ENCODE assay signal across 9 cellular contexts in genomic region chr20:45823949-45824835, GRCh38. TPM values are rescaled to one million over a fixed set of nuclear protein-coding genes. Genes with fewer than 3 reads are reported as not detected.
DNase-seq lines count a peak whose midpoint lies in the region; ATAC-seq and TF ChIP-seq lines count a peak whose summit lies in the region.
"Had no signal": no experiment of that assay in that cellular context is flagged by ENCODE, and none has a peak within 500 bp of the region (broad histone marks: within the 10 kb centered on the region; RNA-seq: fewer than 3 reads in every experiment).

No MANE protein-coding gene starts in this region.

- H3K9me3 ChIP-seq in cardiac muscle cell (ENCODE audit: low read depth): no peaks in the 10 kb centered on the region

- peak; percentile 41 for ATAC-seq in sciatic nerve
- ATAC-seq in HG03045 (IDR thresholded peaks at IDR 0.05; ENCODE audit: unreplicated experiment): no peak

- TF ChIP-seq POLR2A in lower leg skin (IDR thresholded peaks at IDR 0.05): no peak

- no peaks in the 10 kb centered on the region for H3K36me3 ChIP-seq in cardiac muscle cell

- no peak overlapping the region for H3K4me3 ChIP-seq in cardiac muscle cell
- no peak overlapping the region for H3K4me3 ChIP-seq in lower leg skin (ENCODE audit: low read depth, poor library complexity, severe bottlenecking)
- H3K4me3 ChIP-seq: SK-N-MC had no signal

- WGBS in lower leg skin, 2 donors: 18 to 28% methylated on average over 46 to 57 of the region's 57 CpGs

- peak; percentile 53 for TF ChIP-seq CTCF in cardiac muscle cell (IDR thresholded peaks at IDR 0.05; ENCODE audit: low read depth, low read length)
- no peak for TF ChIP-seq CTCF in lower leg skin (IDR thresholded peaks at IDR 0.05)

- no peaks in the 10 kb centered on the region for H3K27me3 ChIP-seq in cardiac muscle cell

- intact Hi-C loops in sciatic nerve (cut with DNase I) (loop anchor here (10.0 kb wide), 1 partner anchor 691 kb away; the partner anchor contains the start of gene ZNF334), lower leg skin (cut with DNase I; ENCODE audit: low total_unique reads) (no loop called here)

- H3K27ac ChIP-seq in cardiac muscle cell: peak overlapping the region; percentile 95
- H3K27ac ChIP-seq: SK-N-MC had no signal

- peaks cover 42% of the 10 kb centered on the region for H3K4me1 ChIP-seq in cardiac muscle cell (ENCODE audit: low read depth)

- DNase-seq in ELR (ENCODE audit: low read depth) (peak; percentile 60), NOMO-1 treated with DMSO at 0.1 percent for 48 hours (lab: John Stamatoyannopoulos, UW; ENCODE audit: unreplicated experiment) (peak; percentile 48), cardiac muscle cell (ENCODE audit: low read depth in 1 of 2, low spot score in 1 of 2) (peak; percentile 52 to 57), sciatic nerve (ENCODE audit: low spot score) (peak; percentile 63), dedifferentiated amniotic fluid mesenchymal stem cell (ENCODE audit: extremely low spot score) (no peak), lower leg skin (ENCODE audit: low spot score in 2 of 2) (no peak)
- peak; percentile 82 for DNase-seq in activated effector memory CD4-positive, alpha-beta T cell treated with anti-CD3 and anti-CD28 coated beads, Interleukin-2, amount 50 U/mL, for 16 hours

RNA-seq across cellular contexts. Expression of gene TNNC2, which starts 2.9 kb away (rescaled TPM):
- total RNA-seq in cardiac muscle cell: 27.9 and 36.0 TPM in 2 replicates
- polyA plus RNA-seq in cardiac muscle cell: 62.4 and 96.3 TPM in 2 replicates
- 0.89 TPM for total RNA-seq in sciatic nerve
- 10 to 100 TPM in 1 of 4 donors, 1 to 10 TPM in 2, not detected in 1; 1.4 to 10.7 (median 2.6) TPM for total RNA-seq in lower leg skin

RNA-seq across cellular contexts. Expression of gene SNX21, which starts 9.4 kb away (rescaled TPM):
- total RNA-seq in cardiac muscle cell (109 and 270 TPM in 2 replicates), sciatic nerve (52.6 TPM), lower leg skin (100 to 1,000 TPM; 159 to 236 (median 203) TPM)
- 42.7 and 66.8 TPM in 2 replicates for polyA plus RNA-seq in cardiac muscle cell

RNA-seq across cellular contexts. Expression of gene UBE2C, which starts 11.7 kb away (rescaled TPM):
- total RNA-seq in cardiac muscle cell (35.4 and 267 TPM in 2 replicates), sciatic nerve (0.80 TPM), lower leg skin (10 to 100 TPM in 2 of 4 donors, 1 to 10 TPM in 2; 1.1 to 24.1 (median 10.2) TPM)
- 48.6 and 352 TPM in 2 replicates for polyA plus RNA-seq in cardiac muscle cell

RNA-seq across cellular contexts. Expression of gene DNTTIP1, which starts 32.4 kb away (rescaled TPM):
- total RNA-seq in cardiac muscle cell (33.0 and 36.4 TPM in 2 replicates), sciatic nerve (20.5 TPM), lower leg skin (10 to 100 TPM; 24.5 to 62.9 (median 43.5) TPM)
- 74.1 and 76.0 TPM in 2 replicates for polyA plus RNA-seq in cardiac muscle cell

RNA-seq across cellular contexts. Expression of gene WFDC3, which starts 32.5 kb away (rescaled TPM):
- total RNA-seq in cardiac muscle cell (not detected in 2 replicates), sciatic nerve (1.5 TPM), lower leg skin (10 to 100 TPM in 3 of 4 donors, 1 to 10 TPM in 1; 8.4 to 37.2 (median 21.1) TPM)
- 1.3 and 2.6 TPM in 2 replicates for polyA plus RNA-seq in cardiac muscle cell

Comparison
In these comparisons a context has a peak if more than half of its experiments do, and no peak if none do; other contexts are left out.
1. DNase-seq: peak in ELR (single experiment), NOMO-1 treated with DMSO at 0.1 percent for 48 hours (single experiment), activated effector memory CD4-positive, alpha-beta T cell treated with anti-CD3 and anti-CD28 coated beads, Interleukin-2, amount 50 U/mL, for 16 hours (single experiment), cardiac muscle cell (2 of 2) and sciatic nerve (single experiment); none in dedifferentiated amniotic fluid mesenchymal stem cell (single experiment) and lower leg skin (0 of 2).